ENCODE assay signal across 8 cellular contexts in the genomic region with DNA sequence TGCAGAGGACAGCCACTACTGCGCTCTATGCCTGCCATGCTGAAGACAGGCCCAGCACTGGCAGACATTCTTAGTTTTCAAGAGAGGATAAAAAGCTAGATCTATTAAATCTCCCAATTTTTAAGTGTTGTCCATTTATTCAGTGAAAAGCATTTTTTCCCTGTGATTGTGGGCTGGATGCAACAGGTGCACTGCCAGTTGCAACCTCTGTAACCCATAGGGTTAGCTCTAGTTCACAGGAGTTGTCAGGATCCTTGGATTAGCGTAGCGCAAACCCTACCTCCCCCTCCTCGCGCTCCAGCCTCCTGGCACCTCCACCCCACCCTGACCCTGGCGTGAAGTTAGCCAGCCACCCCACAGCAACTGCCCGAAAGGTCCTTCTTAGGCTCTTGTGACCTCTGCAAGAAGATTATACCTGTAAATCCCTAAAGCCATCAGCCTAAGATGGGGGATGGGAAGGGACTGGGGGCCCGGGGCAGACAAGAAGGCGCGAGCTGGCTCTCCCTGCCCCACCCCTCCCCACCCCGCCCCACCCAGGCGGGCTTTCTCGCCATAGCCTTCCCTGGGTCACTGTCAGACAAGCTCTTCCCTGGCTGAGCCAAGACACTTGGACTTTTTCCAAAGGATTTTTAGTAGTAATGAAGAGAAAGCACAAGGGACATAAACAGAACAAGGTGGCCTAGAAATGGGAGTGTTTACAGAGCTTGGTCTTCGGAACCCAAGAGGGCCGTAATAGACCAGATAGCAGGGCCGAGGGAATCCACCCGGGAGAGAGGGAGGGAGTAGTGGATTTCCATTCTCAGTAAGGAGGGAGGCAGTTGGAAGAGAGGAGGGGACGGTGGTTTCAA. TPM values are rescaled to one million over a fixed set of nuclear protein-coding genes. Genes with fewer than 3 reads are reported as not detected.
DNase-seq lines count a peak whose midpoint lies in the region; ATAC-seq, FAIRE-seq and TF ChIP-seq lines count a peak whose summit lies in the region.

No MANE protein-coding gene starts in this region.

- peaks cover 8 to 15% of the 10 kb centered on the region in 2 donors for H3K4me1 Mint-ChIP-seq in natural killer cell

- no peak for FAIRE-seq in endothelial cell of umbilical vein (lab: Jason Lieb, UNC)

- no peak for TF ChIP-seq POLR2A in endothelial cell of umbilical vein (IDR thresholded peaks at IDR 0.05; ENCODE audit: low read depth, low read length)

- no peaks in the 10 kb centered on the region for H3K9me3 Mint-ChIP-seq in natural killer cell

- H3K9me1 ChIP-seq in endothelial cell of umbilical vein (replicated peaks; ENCODE audit: control insufficient read depth, extremely low read depth, insufficient read depth, low read length), result no peaks in the 10 kb centered on the region

- intact Hi-C loops in endothelial cell of umbilical vein (cut with micrococcal nuclease), result no loop called here
- intact Hi-C loops in natural killer cell (cut with micrococcal nuclease), result no loop called here

- dilution Hi-C loops in endothelial cell of umbilical vein (cut with MboI; ENCODE audit: extremely low pct_ligation_motif_present, low sequenced_read_pairs), result no loop called here

- ATAC-seq in natural killer cell (no peak), HG02798 (IDR thresholded peaks at IDR 0.05; ENCODE audit: poor library complexity, unreplicated experiment) (no peak), GM21786 (IDR thresholded peaks at IDR 0.05; ENCODE audit: unreplicated experiment) (no peak), GM21529 (IDR thresholded peaks at IDR 0.05; ENCODE audit: unreplicated experiment) (no peak)

- H3K27ac Mint-ChIP-seq in natural killer cell, result peak overlapping the region in 1 of 2 donors; percentile 56

- no peak overlapping the region for H3K27ac ChIP-seq in endothelial cell of umbilical vein (ENCODE audit: insufficient read depth, low read depth, low read length)

- peak overlapping the region; percentile 81 for H3K4me2 ChIP-seq in endothelial cell of umbilical vein (ENCODE audit: insufficient read depth, low read length)

- no peaks in the 10 kb centered on the region for H3K36me3 Mint-ChIP-seq in natural killer cell

- H4K20me1 ChIP-seq in endothelial cell of umbilical vein (replicated peaks; ENCODE audit: control insufficient read depth, extremely low read depth, insufficient read depth, low read length), result no peaks in the 10 kb centered on the region

- no peak for TF ChIP-seq CTCF in endothelial cell of umbilical vein (IDR thresholded peaks at IDR 0.05; ENCODE audit: extremely low read depth in 1 of 2, insufficient read depth in 1 of 2, low read depth in 1 of 2, low read length in 2 of 2)
- TF ChIP-seq CTCF in natural killer cell (IDR thresholded peaks at IDR 0.05), result no peak

- no peak overlapping the region for H2AFZ ChIP-seq in endothelial cell of umbilical vein (ENCODE audit: low read depth, low read length)

- peak overlapping the region; percentile 79 for H3K4me3 Mint-ChIP-seq in natural killer cell

- no peaks in the 10 kb centered on the region for H3K9me3 ChIP-seq in endothelial cell of umbilical vein (replicated peaks; ENCODE audit: control insufficient read depth, insufficient read depth, low read length)

- no peak overlapping the region for H3K4me3 ChIP-seq in endothelial cell of umbilical vein (replicated peaks in 1 of 3; ENCODE audit: insufficient read depth in 1 of 3, low read depth in 1 of 3, low read length in 3 of 3)

- H3K4me1 ChIP-seq in endothelial cell of umbilical vein (ENCODE audit: control insufficient read depth, extremely low read depth, insufficient read depth, low read length), result peaks cover 5% of the 10 kb centered on the region

- H3K27me3 Mint-ChIP-seq in natural killer cell (ENCODE audit: low read depth in 2 of 2), result peaks cover 39 to 52% of the 10 kb centered on the region in 2 donors

- peaks cover 37 to 43% of the 10 kb centered on the region in 2 experiments for H3K27me3 ChIP-seq in endothelial cell of umbilical vein (ENCODE audit: control insufficient read depth in 2 of 2, insufficient read depth in 2 of 2, low read length in 2 of 2)

- no TSS peak for BruUV-seq in endothelial cell of umbilical vein (replicated peaks; lab: Mats Ljungman, UMichigan)

- DNase-seq in Ammon's horn (ENCODE audit: low spot score), result peak; percentile 54
- DNase-seq in NCI-H82 (lab: John Stamatoyannopoulos, UW), result peak; percentile 79
- no peak for DNase-seq in endothelial cell of umbilical vein (ENCODE audit: low read depth, low spot score)
- DNase-seq in natural killer cell, result no peak
- no peak for DNase-seq in GM19238 (ENCODE audit: insufficient read length, low spot score)

- no peaks in the 10 kb centered on the region for H3K36me3 ChIP-seq in endothelial cell of umbilical vein (ENCODE audit: control insufficient read depth in 2 of 2, extremely low read depth in 1 of 2, insufficient read depth in 2 of 2, low read length in 2 of 2)

- CTCF ChIA-PET in endothelial cell of umbilical vein (lab: Charles Lee), result interaction anchor here (0.9 to 3.0 kb wide), 9 partner anchors 12 to 82 kb away, joined by 3 to 19 read pairs (median 5); a partner anchor contains a TSS

- POLR2A ChIA-PET in endothelial cell of umbilical vein (lab: Charles Lee), result no interaction called here

- no peak overlapping the region for H3K9ac ChIP-seq in endothelial cell of umbilical vein (replicated peaks; ENCODE audit: extremely low read depth, insufficient read depth, low read length)

- no peaks in the 10 kb centered on the region for H3K79me2 ChIP-seq in endothelial cell of umbilical vein (ENCODE audit: control insufficient read depth, insufficient read depth, low read length)

TF ChIP-seq in endothelial cell of umbilical vein, 7 proteins besides CTCF, POLR2A, EP300 and RAD21:
- TF ChIP-seq EZH2 (IDR thresholded peaks at IDR 0.05; ENCODE audit: borderline replicate concordance, low read depth, low read length, severe bottlenecking) (no peak), MYC (IDR thresholded peaks at IDR 0.05; ENCODE audit: low read depth, low read length) (no peak), FOS (IDR thresholded peaks at IDR 0.05; ENCODE audit: borderline replicate concordance, insufficient read depth, low read length) (no peak), GATA2 (IDR thresholded peaks at IDR 0.05; ENCODE audit: insufficient read depth, insufficient read length, low read depth, low read length) (no peak), JUN (IDR thresholded peaks at IDR 0.05; ENCODE audit: borderline replicate concordance, insufficient read depth, insufficient read length, low read depth) (no peak), POLR2AphosphoS5 (IDR thresholded peaks at IDR 0.05; ENCODE audit: insufficient read depth, low read depth, low read length) (no peak)
- TF ChIP-seq, protein P1, sequence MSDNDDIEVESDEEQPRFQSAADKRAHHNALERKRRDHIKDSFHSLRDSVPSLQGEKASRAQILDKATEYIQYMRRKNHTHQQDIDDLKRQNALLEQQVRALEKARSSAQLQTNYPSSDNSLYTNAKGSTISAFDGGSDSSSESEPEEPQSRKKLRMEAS (IDR thresholded peaks at IDR 0.05; ENCODE audit: insufficient read depth, insufficient read length), result no peak

RNA-seq across cellular contexts. Expression of a gene that starts 31.0 kb away (rescaled TPM):
- total RNA-seq in endothelial cell of umbilical vein, result 385 and 436 TPM in 2 replicates
- 411 and 579 TPM in 2 replicates for polyA plus RNA-seq in endothelial cell of umbilical vein
- polyA plus RNA-seq in endothelial cell of umbilical vein (2011; cell fraction: cytosol; rRNA removed), result 421 and 457 TPM in 2 replicates
- 197 and 227 TPM in 2 replicates for polyA plus RNA-seq in endothelial cell of umbilical vein (2011; cell fraction: nucleus; rRNA removed)
- 350 and 421 TPM in 2 replicates for polyA plus RNA-seq in endothelial cell of umbilical vein (2012)
- polyA minus RNA-seq in endothelial cell of umbilical vein, result 223 and 242 TPM in 2 replicates
- 162 TPM for polyA minus RNA-seq in endothelial cell of umbilical vein (2011; cell fraction: cytosol; rRNA and poly(A)+ RNA removed)
- polyA minus RNA-seq in endothelial cell of umbilical vein (2011; cell fraction: nucleus; rRNA and poly(A)+ RNA removed), result 83.2 and 104 TPM in 2 replicates
- total RNA-seq in natural killer cell, result 100 to 1,000 TPM; 232 to 250 (median 247) TPM

RNA-seq across cellular contexts. Expression of a gene that starts 52.9 kb away (rescaled TPM):
- not detected in 2 replicates for total RNA-seq in endothelial cell of umbilical vein
- polyA plus RNA-seq in endothelial cell of umbilical vein, result not detected in 2 replicates
- polyA plus RNA-seq in endothelial cell of umbilical vein (2011; cell fraction: cytosol; rRNA removed), result not detected in 2 replicates
- polyA plus RNA-seq in endothelial cell of umbilical vein (2011; cell fraction: nucleus; rRNA removed), result not detected in 2 replicates
- not detected in 2 replicates for polyA plus RNA-seq in endothelial cell of umbilical vein (2012)
- polyA minus RNA-seq in endothelial cell of umbilical vein, result not detected in 2 replicates
- not detected for polyA minus RNA-seq in endothelial cell of umbilical vein (2011; cell fraction: cytosol; rRNA and poly(A)+ RNA removed)
- not detected in 2 replicates for polyA minus RNA-seq in endothelial cell of umbilical vein (2011; cell fraction: nucleus; rRNA and poly(A)+ RNA removed)
- not detected for total RNA-seq in natural killer cell

Comparison
In these comparisons a context has a peak if more than half of its experiments do, and no peak if none do; other contexts are left out.
1. DNase-seq: peak in Ammon's horn (single experiment) and NCI-H82 (single experiment); none in endothelial cell of umbilical vein (single experiment), natural killer cell (single experiment) and GM19238 (single experiment).